28 cellular contexts compared by ENCODE assay signal in genomic region chr12:117882181-117882580, GRCh38.
"Had no signal": no experiment of that assay in that cellular context is flagged by ENCODE, and none has a peak within 500 bp of the region (broad histone marks: within the 10 kb centered on the region; RNA-seq: fewer than 3 reads in every experiment).

No MANE protein-coding gene starts in this region.

- H3K4me3 ChIP-seq: dorsolateral prefrontal cortex, heart right ventricle, left lung, mucosa of descending colon, pancreas, prostate gland, sigmoid colon, stomach, thyroid gland had no signal

- ATAC-seq: esophagus mucosa; heart right ventricle; left lung; mucosa of descending colon; natural killer cell treated with Interleukin-12 subunit alpha and Interleukin-12 subunit beta and Interleukin-15 and Interleukin-18, amount 100 ng/mL, for 72 hours; stimulated activated effector memory CD8-positive, alpha-beta T cell treated with anti-CD3 and anti-CD28 coated beads, Interleukin-12 subunit alpha, Interleukin-12 subunit beta, amount 100 ng/mL, for 72 hours had no signal

- DNase-seq: dorsolateral prefrontal cortex; effector CD4-positive, alpha-beta T cell; foreskin fibroblast; glutamatergic neuron; heart right ventricle; hippocampal formation; immature natural killer cell; islet precursor cell; left lung; mesenchymal stem cell; mucosa of descending colon; naive B cell; pancreas; right cardiac atrium; sigmoid colon; stimulated activated CD4-positive, alpha-beta T cell treated with anti-CD3 and anti-CD28 coated beads, Interleukin-2, amount 100 ng/mL, for 24 hours; stimulated activated CD4-positive, alpha-beta T cell treated with anti-CD3 and anti-CD28 coated beads, Interleukin-4, amount 100 ng/mL, for 24 hours; stimulated activated naive CD4-positive, alpha-beta T cell treated with Interleukin-2 at 50 U/mL for 16 hours; stomach; thyroid gland; trophoblast cell had no signal

- H3K9me3 ChIP-seq: heart right ventricle, left lung, mucosa of descending colon, neutrophil, pancreas, prostate gland, sigmoid colon, stomach, thyroid gland had no signal

- H3K4me1 ChIP-seq: heart right ventricle, left lung, pancreas, prostate gland, sigmoid colon, stomach, thyroid gland had no signal

- H3K27me3 ChIP-seq: dorsolateral prefrontal cortex, pancreas, thyroid gland had no signal

- H3K36me3 ChIP-seq: heart right ventricle, left lung, neutrophil, pancreas, prostate gland, sigmoid colon, stomach, thyroid gland had no signal

- H3K27ac ChIP-seq: dorsolateral prefrontal cortex, epithelial cell of prostate, heart right ventricle, left lung, neutrophil, pancreas, prostate gland, sigmoid colon, stomach, thyroid gland had no signal

- FAIRE-seq: colon, pancreas had no signal
